17 cellular contexts compared by ENCODE assay signal in the genomic region with DNA sequence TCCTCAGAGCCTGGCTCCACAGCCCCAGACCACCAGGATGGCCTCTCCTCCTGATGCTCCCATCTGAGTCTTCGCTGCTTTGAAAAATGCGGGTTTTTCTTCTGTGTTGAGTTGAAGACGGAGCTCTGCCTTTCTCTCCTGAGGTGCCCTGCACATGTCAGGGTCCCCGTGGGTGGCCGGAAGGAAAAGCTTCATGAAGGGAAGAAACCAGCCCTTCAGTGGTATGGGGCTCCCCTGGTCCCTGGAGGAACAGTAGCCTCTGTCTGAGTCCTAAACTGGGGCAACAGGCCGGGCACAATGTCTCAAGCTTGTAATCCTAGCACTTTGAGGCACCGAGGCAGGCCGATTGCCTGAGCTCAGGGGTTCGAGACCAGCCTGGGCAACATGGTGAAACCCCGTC. TPM values are rescaled to one million over a fixed set of nuclear protein-coding genes. Genes with fewer than 3 reads are reported as not detected.
DNase-seq lines count a peak whose midpoint lies in the region; ATAC-seq lines count a peak whose summit lies in the region.
"Had no signal": no experiment of that assay in that cellular context is flagged by ENCODE, and none has a peak within 500 bp of the region (broad histone marks: within the 10 kb centered on the region; RNA-seq: fewer than 3 reads in every experiment).

No MANE protein-coding gene starts in this region.

- intact Hi-C loops in activated naive CD4-positive, alpha-beta T cell treated with anti-CD3 and anti-CD28 coated beads for 36 hours (cut with micrococcal nuclease): loop anchor here (2.0 kb wide), 1 partner anchor 309 kb away; no protein-coding TSS in a partner anchor
- intact Hi-C loops in posterior vena cava (cut with DNase I): no loop called here

- CTCF ChIA-PET in activated naive CD4-positive, alpha-beta T cell treated with anti-CD3 and anti-CD28 coated beads for 36 hours (lab: Charles Lee): interaction anchor here (0.7 to 1.3 kb wide), 4 partner anchors 13 to 45 kb away, joined by 3 to 6 read pairs (median 4); no protein-coding TSS in a partner anchor

- no peak for DNase-seq in activated naive CD4-positive, alpha-beta T cell treated with anti-CD3 and anti-CD28 coated beads for 36 hours
- DNase-seq in activated naive CD4-positive, alpha-beta T cell (lab: John Stamatoyannopoulos, UW): no peak
- DNase-seq in posterior vena cava (ENCODE audit: low spot score): peak; percentile 38
- no peak for DNase-seq in D341Med (ENCODE audit: low spot score)
- no peak for DNase-seq in SK-N-DZ (ENCODE audit: low spot score)
- DNase-seq: colonic mucosa; foreskin melanocyte; GM23248; MV-4-11; NCI-H1930; NCI-H446; RPMI8226; sigmoid colon; stimulated activated CD4-positive, alpha-beta T cell treated with anti-CD3 and anti-CD28 coated beads, Interleukin-1b, Interleukin-23, amount 100 ng/mL, for 48 hours had no signal

- H3K4me3 Mint-ChIP-seq in activated naive CD4-positive, alpha-beta T cell treated with anti-CD3 and anti-CD28 coated beads for 36 hours: peak overlapping the region; percentile 12
- peak overlapping the region; percentile 17 for H3K4me3 Mint-ChIP-seq in activated naive CD8-positive, alpha-beta T cell

- no peaks in the 10 kb centered on the region for H3K9me3 ChIP-seq in KOPT-K1 (ENCODE audit: insufficient read depth, low read length, poor library complexity, severe bottlenecking)
- H3K9me3 ChIP-seq: colonic mucosa, sigmoid colon had no signal

- no peaks in the 10 kb centered on the region for H3K36me3 ChIP-seq in KOPT-K1 (ENCODE audit: insufficient read depth, low read length)
- H3K36me3 ChIP-seq: colonic mucosa, sigmoid colon had no signal

- H3K27ac ChIP-seq in KOPT-K1 (ENCODE audit: low read depth, low read length, poor library complexity, severe bottlenecking): peak overlapping the region; percentile 99
- H3K27ac ChIP-seq: colonic mucosa, GM23248, sigmoid colon had no signal

- no peaks in the 10 kb centered on the region for H3K27me3 Mint-ChIP-seq in activated naive CD4-positive, alpha-beta T cell treated with anti-CD3 and anti-CD28 coated beads for 36 hours (ENCODE audit: low read depth)
- no peaks in the 10 kb centered on the region for H3K27me3 Mint-ChIP-seq in activated naive CD8-positive, alpha-beta T cell

- no peak for ATAC-seq in GM21515 (IDR thresholded peaks at IDR 0.05; ENCODE audit: unreplicated experiment)

- H3K4me1 Mint-ChIP-seq in activated naive CD4-positive, alpha-beta T cell treated with anti-CD3 and anti-CD28 coated beads for 36 hours (ENCODE audit: low read depth): peaks cover 76% of the 10 kb centered on the region
- peaks cover 84% of the 10 kb centered on the region for H3K4me1 Mint-ChIP-seq in activated naive CD8-positive, alpha-beta T cell (ENCODE audit: low read depth)

- H3K9me3 Mint-ChIP-seq in activated naive CD4-positive, alpha-beta T cell treated with anti-CD3 and anti-CD28 coated beads for 36 hours: no peaks in the 10 kb centered on the region
- no peaks in the 10 kb centered on the region for H3K9me3 Mint-ChIP-seq in activated naive CD8-positive, alpha-beta T cell (ENCODE audit: low read depth)

- no peaks in the 10 kb centered on the region for H3K36me3 Mint-ChIP-seq in activated naive CD4-positive, alpha-beta T cell treated with anti-CD3 and anti-CD28 coated beads for 36 hours (ENCODE audit: low read depth)
- no peaks in the 10 kb centered on the region for H3K36me3 Mint-ChIP-seq in activated naive CD8-positive, alpha-beta T cell

- H3K27ac Mint-ChIP-seq in activated naive CD4-positive, alpha-beta T cell treated with anti-CD3 and anti-CD28 coated beads for 36 hours: peak overlapping the region; percentile 94
- H3K27ac Mint-ChIP-seq in activated naive CD8-positive, alpha-beta T cell: peak overlapping the region; percentile 73

RNA-seq across cellular contexts. Expression of a gene that starts 54.7 kb away (rescaled TPM):
- 10 to 100 TPM; 86.6 to 97.5 TPM for total RNA-seq in activated naive CD4-positive, alpha-beta T cell treated with anti-CD3 and anti-CD28 coated beads for 36 hours
- total RNA-seq in posterior vena cava: 10 to 100 TPM; 62.3 to 76.0 TPM
- 29.9 and 31.6 TPM in 2 replicates for polyA plus RNA-seq in SK-N-DZ (2014; cell fraction: cytosol; rRNA removed)
- polyA plus RNA-seq in SK-N-DZ (2014; cell fraction: nucleus; rRNA removed): 17.7 and 18.2 TPM in 2 replicates
